ENCODE assay signal across 1 cellular context in the genomic region with DNA sequence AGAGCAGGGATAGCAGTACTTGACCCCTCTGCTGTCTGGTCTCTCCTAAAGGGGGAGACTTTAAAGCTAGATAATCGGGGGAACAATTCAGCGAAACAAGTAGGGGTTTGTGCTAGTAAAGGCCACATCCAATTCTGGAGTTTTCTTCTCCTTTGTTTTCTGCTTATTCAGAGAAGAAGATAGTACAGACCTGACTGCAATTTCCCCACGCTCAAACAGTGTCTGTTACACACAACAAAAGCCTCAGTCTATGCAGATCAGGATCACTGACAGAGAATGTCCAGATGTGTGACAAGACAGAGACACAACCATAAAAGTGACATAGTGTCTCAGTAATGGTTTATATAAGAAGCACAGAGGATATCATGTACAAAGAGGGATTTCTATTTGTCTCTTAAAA.
TF ChIP-seq lines count a peak whose summit lies in the region.

No MANE protein-coding gene starts in this region.

TF ChIP-seq in GM12878, 131 proteins besides CTCF, POLR2A, EP300 and RAD21 (continued from another document):
- TF ChIP-seq, protein P1, sequence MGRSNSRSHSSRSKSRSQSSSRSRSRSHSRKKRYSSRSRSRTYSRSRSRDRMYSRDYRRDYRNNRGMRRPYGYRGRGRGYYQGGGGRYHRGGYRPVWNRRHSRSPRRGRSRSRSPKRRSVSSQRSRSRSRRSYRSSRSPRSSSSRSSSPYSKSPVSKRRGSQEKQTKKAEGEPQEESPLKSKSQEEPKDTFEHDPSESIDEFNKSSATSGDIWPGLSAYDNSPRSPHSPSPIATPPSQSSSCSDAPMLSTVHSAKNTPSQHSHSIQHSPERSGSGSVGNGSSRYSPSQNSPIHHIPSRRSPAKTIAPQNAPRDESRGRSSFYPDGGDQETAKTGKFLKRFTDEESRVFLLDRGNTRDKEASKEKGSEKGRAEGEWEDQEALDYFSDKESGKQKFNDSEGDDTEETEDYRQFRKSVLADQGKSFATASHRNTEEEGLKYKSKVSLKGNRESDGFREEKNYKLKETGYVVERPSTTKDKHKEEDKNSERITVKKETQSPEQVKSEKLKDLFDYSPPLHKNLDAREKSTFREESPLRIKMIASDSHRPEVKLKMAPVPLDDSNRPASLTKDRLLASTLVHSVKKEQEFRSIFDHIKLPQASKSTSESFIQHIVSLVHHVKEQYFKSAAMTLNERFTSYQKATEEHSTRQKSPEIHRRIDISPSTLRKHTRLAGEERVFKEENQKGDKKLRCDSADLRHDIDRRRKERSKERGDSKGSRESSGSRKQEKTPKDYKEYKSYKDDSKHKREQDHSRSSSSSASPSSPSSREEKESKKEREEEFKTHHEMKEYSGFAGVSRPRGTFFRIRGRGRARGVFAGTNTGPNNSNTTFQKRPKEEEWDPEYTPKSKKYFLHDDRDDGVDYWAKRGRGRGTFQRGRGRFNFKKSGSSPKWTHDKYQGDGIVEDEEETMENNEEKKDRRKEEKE (IDR thresholded peaks at IDR 0.05) = no peak
- TF ChIP-seq GATAD2B (conservative IDR thresholded peaks at IDR 0.05; ENCODE audit: low read depth) (no peak), RCOR1 (conservative IDR thresholded peaks at IDR 0.05; ENCODE audit: low read depth, low read length) (no peak)
